Comparison of ENCODE assay signal across 8 cellular contexts in the genomic region with DNA sequence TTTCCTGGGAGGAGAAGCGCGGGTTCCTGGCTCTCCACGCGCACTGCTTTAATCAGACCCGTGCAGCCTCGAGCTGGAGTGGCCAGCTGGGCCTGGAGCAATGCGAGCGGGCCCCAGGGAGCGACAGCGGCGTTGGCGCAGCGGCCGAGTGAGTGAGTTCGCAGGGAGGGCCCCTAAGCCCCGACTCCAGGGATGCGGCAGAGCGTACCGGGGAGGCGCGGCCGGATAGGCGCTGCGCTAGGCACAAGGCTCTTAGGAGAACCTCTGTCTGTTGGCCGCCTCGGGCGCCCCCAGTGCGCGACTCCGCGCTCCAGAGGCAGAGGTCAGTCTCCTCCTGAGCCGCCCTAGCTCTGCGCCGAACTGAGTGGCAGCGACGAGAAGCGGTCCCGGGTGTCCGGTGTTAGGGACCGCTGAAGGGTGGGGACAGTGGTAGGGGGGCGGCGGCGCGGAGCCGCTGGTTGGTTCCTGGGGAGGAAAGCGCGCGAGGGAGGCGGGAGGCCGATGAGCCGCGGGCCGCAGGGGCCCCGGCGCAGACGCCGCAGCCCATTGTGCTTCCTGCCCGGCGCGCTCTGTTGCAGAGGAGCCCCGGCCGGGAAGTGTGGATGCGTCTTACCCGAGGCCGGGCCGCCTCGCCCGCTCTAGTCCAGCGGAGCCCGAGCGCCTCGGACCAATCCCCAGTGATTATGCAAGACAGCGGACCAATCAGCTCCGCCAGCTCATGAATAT. TPM values are rescaled to one million over a fixed set of nuclear protein-coding genes. Genes with fewer than 3 reads are reported as not detected.
DNase-seq lines count a peak whose midpoint lies in the region; ATAC-seq lines count a peak whose summit lies in the region.

No MANE protein-coding gene starts in this region.

- H3K27me3 ChIP-seq in CD4-positive, alpha-beta memory T cell (ENCODE audit: insufficient read depth, low read length): peaks cover 99% of the 10 kb centered on the region
- peaks cover 99% of the 10 kb centered on the region for H3K27me3 ChIP-seq in effector memory CD4-positive, alpha-beta T cell (replicated peaks; ENCODE audit: control insufficient read depth, insufficient read depth, low read length, poor library complexity, severe bottlenecking)
- peaks cover 96 to 100% of the 10 kb centered on the region in 2 donors for H3K27me3 ChIP-seq in stomach smooth muscle (ENCODE audit: control insufficient read depth in 1 of 2, insufficient read depth in 2 of 2, low read length in 2 of 2)

- H3K36me3 Mint-ChIP-seq in CD4-positive, alpha-beta memory T cell: peaks cover 0 to 18% of the 10 kb centered on the region in 2 donors

- no peak overlapping the region for H3K27ac ChIP-seq in CD4-positive, alpha-beta memory T cell (ENCODE audit: low read depth, low read length)
- no peak overlapping the region for H3K27ac ChIP-seq in effector memory CD4-positive, alpha-beta T cell (ENCODE audit: insufficient read depth, low read length, poor library complexity, severe bottlenecking)
- H3K27ac ChIP-seq in stomach smooth muscle (ENCODE audit: low read length): no peak overlapping the region

- peaks cover 0 to 64% (median 20%) of the 10 kb centered on the region in 8 donors for H3K9me3 Mint-ChIP-seq in CD4-positive, alpha-beta memory T cell

- CTCF ChIA-PET in CD4-positive, alpha-beta memory T cell (lab: Charles Lee; ENCODE audit: partially characterized antibody): no interaction called here

- peak overlapping the region; percentile 28 to 42 for H3K4me3 ChIP-seq in CD4-positive, alpha-beta memory T cell (ENCODE audit: low read length in 2 of 2)
- peak overlapping the region; percentile 39 for H3K4me3 ChIP-seq in effector memory CD4-positive, alpha-beta T cell (ENCODE audit: insufficient read depth, low read depth, low read length, poor library complexity, severe bottlenecking)
- H3K4me3 ChIP-seq in stomach smooth muscle (ENCODE audit: low read length in 2 of 2): peak overlapping the region; percentile 26 to 66

- H3K9ac ChIP-seq in stomach smooth muscle (ENCODE audit: low read length in 2 of 2): no peak overlapping the region

- intact Hi-C loops in CD4-positive, alpha-beta memory T cell (cut with micrococcal nuclease): loop anchor here (2.0 to 10.0 kb wide), 2 partner anchors 18 to 1260 kb away; a partner anchor contains a TSS

- no peaks in the 10 kb centered on the region for H3K9me3 ChIP-seq in CD4-positive, alpha-beta memory T cell (ENCODE audit: control insufficient read depth in 1 of 2, low read length in 2 of 2)
- no peaks in the 10 kb centered on the region for H3K9me3 ChIP-seq in effector memory CD4-positive, alpha-beta T cell (ENCODE audit: control insufficient read depth, low read length)
- peaks cover 0 to 13% of the 10 kb centered on the region in 2 donors for H3K9me3 ChIP-seq in stomach smooth muscle (ENCODE audit: control insufficient read depth in 2 of 2, low read length in 2 of 2)

- ATAC-seq in GM18868 (IDR thresholded peaks at IDR 0.05; ENCODE audit: unreplicated experiment) (peak; percentile 85), HG03064 (IDR thresholded peaks at IDR 0.05; ENCODE audit: low read depth, unreplicated experiment) (peak; percentile 83)

- no peaks in the 10 kb centered on the region for H3K36me3 ChIP-seq in CD4-positive, alpha-beta memory T cell (ENCODE audit: insufficient read depth, low read length)
- no peaks in the 10 kb centered on the region for H3K36me3 ChIP-seq in effector memory CD4-positive, alpha-beta T cell (ENCODE audit: control insufficient read depth, insufficient read depth, low read length)
- H3K36me3 ChIP-seq in stomach smooth muscle (ENCODE audit: control insufficient read depth in 2 of 2, insufficient read depth in 2 of 2, low read length in 2 of 2): no peaks in the 10 kb centered on the region

- H3K27me3 Mint-ChIP-seq in CD4-positive, alpha-beta memory T cell: peaks cover 72 to 82% of the 10 kb centered on the region in 2 donors

- peak in 4 of 5 donors; percentile 48 to 54 (median 51) for DNase-seq in CD4-positive, alpha-beta memory T cell
- DNase-seq in NCI-H2107 treated with DMSO at 0.1 percent for 48 hours (lab: John Stamatoyannopoulos, UW; ENCODE audit: unreplicated experiment) (peak; percentile 64), UCSD-AML1 (lab: John Stamatoyannopoulos, UW; ENCODE audit: unreplicated experiment) (peak; percentile 89), medulla oblongata (ENCODE audit: extremely low spot score) (peak; percentile 70)
- peak; percentile 37 to 43 (median 38) for DNase-seq in effector memory CD4-positive, alpha-beta T cell

- peaks cover 27 to 72% (median 58%) of the 10 kb centered on the region in 4 donors for H3K4me1 Mint-ChIP-seq in CD4-positive, alpha-beta memory T cell

- peak overlapping the region in 6 of 7 donors; percentile 24 to 99 (median 86) for H3K27ac Mint-ChIP-seq in CD4-positive, alpha-beta memory T cell

- POLR2A ChIA-PET in CD4-positive, alpha-beta memory T cell (lab: Charles Lee; ENCODE audit: partially characterized antibody): interaction anchor here (1.0 to 14.0 kb wide), 2 partner anchors 16 to 380 kb away, joined by 3 to 186 read pairs; a partner anchor contains a TSS

- peaks cover 67% of the 10 kb centered on the region for H3K4me1 ChIP-seq in CD4-positive, alpha-beta memory T cell (ENCODE audit: insufficient read depth, low read length)
- peaks cover 47% of the 10 kb centered on the region for H3K4me1 ChIP-seq in effector memory CD4-positive, alpha-beta T cell (ENCODE audit: control insufficient read depth, insufficient read depth, low read length, poor library complexity, severe bottlenecking)
- peaks cover 27% of the 10 kb centered on the region for H3K4me1 ChIP-seq in stomach smooth muscle (ENCODE audit: control insufficient read depth, insufficient read depth, low read length)

- peak overlapping the region; percentile 73 to 89 (median 78) for H3K4me3 Mint-ChIP-seq in CD4-positive, alpha-beta memory T cell

RNA-seq across cellular contexts. Expression of a gene that starts 0.4 kb away (rescaled TPM):
- not detected for total RNA-seq in CD4-positive, alpha-beta memory T cell
- polyA plus RNA-seq in CD4-positive, alpha-beta memory T cell: not detected

RNA-seq across cellular contexts. Expression of a gene that starts 17.8 kb away (rescaled TPM):
- total RNA-seq in CD4-positive, alpha-beta memory T cell: not detected
- polyA plus RNA-seq in CD4-positive, alpha-beta memory T cell: not detected

Comparison
In these comparisons a context has a peak if more than half of its experiments do, and no peak if none do; other contexts are left out.
1. DNase-seq: peak in every context shown above with its lines; median percentile 89 in UCSD-AML1; 70 in medulla oblongata; 64 in NCI-H2107 treated with DMSO at 0.1 percent for 48 hours; 51 in CD4-positive, alpha-beta memory T cell; 38 in effector memory CD4-positive, alpha-beta T cell.